In genomic region chr1:61055110-61055614, GRCh38 we compare ENCODE assay signal across 15 cellular contexts. TPM values are rescaled to one million over a fixed set of nuclear protein-coding genes. Genes with fewer than 3 reads are reported as not detected.
DNase-seq lines count a peak whose midpoint lies in the region; ATAC-seq and TF ChIP-seq lines count a peak whose summit lies in the region.
"Had no signal": no experiment of that assay in that cellular context is flagged by ENCODE, and none has a peak within 500 bp of the region (broad histone marks: within the 10 kb centered on the region; RNA-seq: fewer than 3 reads in every experiment).

No MANE protein-coding gene starts in this region.

- H3K9me3 ChIP-seq in Loucy (ENCODE audit: insufficient read depth, low read depth, low read length) (no peaks in the 10 kb centered on the region), stomach smooth muscle (ENCODE audit: control insufficient read depth in 2 of 2, low read length in 2 of 2) (no peaks in the 10 kb centered on the region)

- H3K36me3 Mint-ChIP-seq in activated naive CD4-positive, alpha-beta T cell treated with anti-CD3 and anti-CD28 coated beads, Interleukin-2, amount 50 U/mL, for 72 hours, result peaks cover 0 to 4% of the 10 kb centered on the region in 2 donors

- H3K36me3 ChIP-seq in Loucy (ENCODE audit: insufficient read depth, low read length), result no peaks in the 10 kb centered on the region
- H3K36me3 ChIP-seq in stomach smooth muscle (ENCODE audit: control insufficient read depth in 2 of 2, insufficient read depth in 2 of 2, low read length in 2 of 2), result no peaks in the 10 kb centered on the region

- in situ Hi-C loops in astrocyte of the spinal cord (cut with HindIII; ENCODE audit: low sequenced_read_pairs), result no loop called here

- H3K79me2 ChIP-seq in Loucy (ENCODE audit: insufficient read depth, low read length), result no peaks in the 10 kb centered on the region

- H3K27me3 ChIP-seq in Loucy (ENCODE audit: insufficient read depth, low read length, poor library complexity, severe bottlenecking), result no peaks in the 10 kb centered on the region
- H3K27me3 ChIP-seq in layer of hippocampus (ENCODE audit: control insufficient read depth, insufficient read depth, low read length), result no peaks in the 10 kb centered on the region
- no peaks in the 10 kb centered on the region for H3K27me3 ChIP-seq in stomach smooth muscle (ENCODE audit: control insufficient read depth in 1 of 2, insufficient read depth in 2 of 2, low read length in 2 of 2)

- no peaks in the 10 kb centered on the region for H3K9me2 ChIP-seq in Loucy (replicated peaks; ENCODE audit: low read depth, low read length)

- peak overlapping the region; percentile 15 for H3K4me3 ChIP-seq in Loucy (ENCODE audit: low read length, poor library complexity, severe bottlenecking)
- no peak overlapping the region for H3K4me3 ChIP-seq in astrocyte of the spinal cord (ENCODE audit: low read depth, low read length)
- H3K4me3 ChIP-seq in stomach smooth muscle (ENCODE audit: low read length in 2 of 2), result peak overlapping the region in 1 of 2 donors; percentile 88
- H3K4me3 ChIP-seq: skin epidermis had no signal

- H3K27ac Mint-ChIP-seq in activated naive CD4-positive, alpha-beta T cell treated with anti-CD3 and anti-CD28 coated beads, Interleukin-2, amount 50 U/mL, for 72 hours, result no peak overlapping the region

- peak overlapping the region; percentile 67 for H3K27ac ChIP-seq in layer of hippocampus (ENCODE audit: low read depth, low read length)
- H3K27ac ChIP-seq in stomach smooth muscle (ENCODE audit: low read length), result peak overlapping the region; percentile 90

- no peak overlapping the region for H3K9ac ChIP-seq in Loucy (ENCODE audit: low read depth, low read length, poor library complexity, severe bottlenecking)
- no peak overlapping the region for H3K9ac ChIP-seq in stomach smooth muscle (ENCODE audit: low read length in 2 of 2)

- no peaks in the 10 kb centered on the region for H4K20me1 ChIP-seq in Loucy (ENCODE audit: insufficient read depth, low read length, poor library complexity, severe bottlenecking)

- TF ChIP-seq CTCF in Loucy (conservative IDR thresholded peaks at IDR 0.05; ENCODE audit: low read length) (no peak), astrocyte of the spinal cord (IDR thresholded peaks at IDR 0.05; ENCODE audit: low read depth, low read length) (no peak)

- no peaks in the 10 kb centered on the region for H3K9me3 Mint-ChIP-seq in activated naive CD4-positive, alpha-beta T cell treated with anti-CD3 and anti-CD28 coated beads, Interleukin-2, amount 50 U/mL, for 72 hours

- H3K4me1 ChIP-seq in Loucy (ENCODE audit: insufficient read depth, low read length, poor library complexity, severe bottlenecking) (peaks cover 49% of the 10 kb centered on the region), stomach smooth muscle (ENCODE audit: control insufficient read depth, insufficient read depth, low read length) (peaks cover 29% of the 10 kb centered on the region)

- no peak overlapping the region for H2AFZ ChIP-seq in Loucy (ENCODE audit: low read length)

- peak overlapping the region; percentile 49 for H3K4me2 ChIP-seq in Loucy (ENCODE audit: low read depth, low read length, poor library complexity, severe bottlenecking)

- peaks cover 12% of the 10 kb centered on the region; the same call in 1 of the 2 replicates for H3F3A ChIP-seq in Loucy (ENCODE audit: low read depth)

- ATAC-seq in activated naive CD4-positive, alpha-beta T cell treated with anti-CD3 and anti-CD28 coated beads, Interleukin-2, amount 50 U/mL, for 72 hours, result no peak
- ATAC-seq in HG02981 (IDR thresholded peaks at IDR 0.05; ENCODE audit: unreplicated experiment), result no peak

- DNase-seq in astrocyte of the spinal cord (ENCODE audit: low read depth, low spot score) (peak; percentile 26), NCI-H1930 (lab: John Stamatoyannopoulos, UW) (no peak)
- DNase-seq in activated naive CD4-positive, alpha-beta T cell treated with anti-CD3 and anti-CD28 coated beads, Interleukin-2, amount 50 U/mL, for 72 hours (ENCODE audit: low spot score in 2 of 2), result no peak
- DNase-seq in activated CD4-positive, alpha-beta T cell treated with anti-CD3 and anti-CD28 coated beads, Interleukin-2, amount 50 U/mL, for 4 hours, result no peak
- DNase-seq: activated CD4-positive, alpha-beta T cell treated with anti-CD3 and anti-CD28 coated beads, Interleukin-2, amount 50 U/mL, for 1 hour; activated effector memory CD4-positive, alpha-beta T cell treated with anti-CD3 and anti-CD28 coated beads, Interleukin-2, amount 50 U/mL, for 16 hours; cortex of kidney; midbrain; NK-92 treated with Interleukin-12 subunit alpha and Interleukin-12 subunit beta, amount 100 ng/mL, for 24 hours; T-helper 1 cell had no signal

RNA-seq across cellular contexts. Expression of gene NFIA, which starts 27.2 kb away (rescaled TPM):
- 1 to 10 TPM in 1 of 2 donors, under 1 TPM in 1; 0.88 to 3.1 TPM for total RNA-seq in activated naive CD4-positive, alpha-beta T cell treated with anti-CD3 and anti-CD28 coated beads, Interleukin-2, amount 50 U/mL, for 72 hours
